Comparison of ENCODE assay signal across 8 cellular contexts in the genomic region with DNA sequence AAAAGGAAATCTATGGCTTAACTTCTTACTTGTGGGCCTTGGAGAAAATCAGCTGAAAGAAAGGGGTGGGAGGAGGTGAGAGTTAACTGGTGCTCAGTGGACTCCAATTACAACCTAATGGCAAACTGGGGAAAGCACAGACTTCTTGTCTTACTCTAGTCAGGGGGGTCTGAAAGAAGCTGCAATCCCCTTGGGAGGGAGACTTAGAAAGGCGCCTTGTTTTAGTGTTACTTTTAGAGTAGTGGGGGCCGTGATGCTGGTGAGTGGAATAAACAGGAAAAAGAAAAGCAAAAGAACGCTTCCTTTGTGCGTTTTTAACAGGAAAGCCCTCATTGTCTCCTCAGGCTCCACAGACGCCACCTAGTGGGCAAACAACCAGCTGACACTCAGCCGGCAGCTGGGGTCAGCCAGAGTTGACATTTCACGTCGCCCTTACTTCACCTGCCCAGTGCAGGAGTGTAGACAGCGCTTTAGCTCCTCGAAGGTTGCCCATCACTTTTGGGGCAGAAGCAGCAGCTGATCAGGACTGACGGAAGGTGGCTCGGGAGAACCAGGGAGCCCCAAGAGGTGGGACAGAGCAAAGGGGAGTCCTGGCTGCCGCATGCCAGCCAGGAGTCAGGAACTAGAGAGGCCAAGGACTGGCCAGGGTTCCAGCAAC.
A peak's percentile ranks its signal among the peaks of the same experiment; 100 is the strongest.
DNase-seq lines count a peak whose midpoint lies in the region; ATAC-seq lines count a peak whose summit lies in the region.

No MANE protein-coding gene starts in this region.

- no peaks in the 10 kb centered on the region for H3K36me3 ChIP-seq in BLaER1
- no peaks in the 10 kb centered on the region for H3K36me3 ChIP-seq in endocrine pancreas (ENCODE audit: control insufficient read depth, insufficient read depth, low read length)

- H3K4me3 ChIP-seq in BLaER1: no peak overlapping the region
- peak overlapping the region; percentile 22 for H3K4me3 ChIP-seq in endocrine pancreas (ENCODE audit: control insufficient read depth, insufficient read depth, low read length)

- H4K20me1 ChIP-seq in BLaER1: no peaks in the 10 kb centered on the region

- H3K4me2 ChIP-seq in BLaER1: peak overlapping the region; percentile 59

- peak; percentile 85 for ATAC-seq in GM19025 (IDR thresholded peaks at IDR 0.05; ENCODE audit: low read depth, unreplicated experiment)
- ATAC-seq in HG03432 (IDR thresholded peaks at IDR 0.05; ENCODE audit: unreplicated experiment): peak; percentile 97

- no peaks in the 10 kb centered on the region for H3K27me3 ChIP-seq in BLaER1
- no peaks in the 10 kb centered on the region for H3K27me3 ChIP-seq in endocrine pancreas (ENCODE audit: control insufficient read depth, insufficient read depth, low read length)

- peak overlapping the region; percentile 67 for H3K27ac ChIP-seq in BLaER1

- H3K9me3 ChIP-seq in BLaER1 (no peaks in the 10 kb centered on the region), endocrine pancreas (ENCODE audit: control insufficient read depth, low read length) (no peaks in the 10 kb centered on the region)

- H3K4me1 ChIP-seq in BLaER1: peaks cover 18% of the 10 kb centered on the region
- H3K4me1 ChIP-seq in endocrine pancreas (ENCODE audit: control insufficient read depth, insufficient read depth, low read length): no peaks in the 10 kb centered on the region

- H3K9ac ChIP-seq in BLaER1 (0 out of 2 replicates have a peak overlapping the region, but pooled peaks have one; percentile 40), endocrine pancreas (ENCODE audit: control insufficient read depth, insufficient read depth, low read length) (no peak overlapping the region)

- peak; percentile 86 for DNase-seq in NCI-H82 (lab: John Stamatoyannopoulos, UW)
- peak; percentile 89 for DNase-seq in activated CD8-positive, alpha-beta memory T cell treated with anti-CD3 and anti-CD28 coated beads for 24 hours
- DNase-seq in midbrain (lab: John Stamatoyannopoulos, UW): peak; percentile 68
- DNase-seq in stimulated activated CD8-positive, alpha-beta memory T cell treated with anti-CD3 and anti-CD28 coated beads, Interleukin-2, amount 100 ng/mL, for 1 hour (ENCODE audit: low read depth in 2 of 2): peak; percentile 42 to 51
